12 cellular contexts compared by ENCODE assay signal in genomic region chr2:12127639-12128038, GRCh38.
DNase-seq lines count a peak whose midpoint lies in the region; ATAC-seq and TF ChIP-seq lines count a peak whose summit lies in the region.
"Had no signal": no experiment of that assay in that cellular context is flagged by ENCODE, and none has a peak within 500 bp of the region (broad histone marks: within the 10 kb centered on the region; RNA-seq: fewer than 3 reads in every experiment).

No MANE protein-coding gene starts in this region.

- no peak for DNase-seq in activated CD4-positive, alpha-beta T cell treated with anti-CD3 and anti-CD28 coated beads for 36 hours
- DNase-seq in activated CD4-positive, alpha-beta T cell treated with anti-CD3 and anti-CD28 coated beads, Interleukin-2, amount 50 U/mL, for 1 hour = no peak
- DNase-seq in spleen (no peak), anterior cingulate cortex (lab: John Stamatoyannopoulos, UW) (no peak), T-helper 9 cell (no peak)
- DNase-seq: 8988T, aorta had no signal

- H3K36me3 ChIP-seq in spleen = no peaks in the 10 kb centered on the region
- H3K36me3 ChIP-seq: tibial nerve had no signal

- H3K27ac ChIP-seq in spleen = peak overlapping the region in 7 of 8 donors; percentile 43 to 82 (median 61)
- H3K27ac ChIP-seq: tibial nerve had no signal

- no peaks in the 10 kb centered on the region for H3K36me3 Mint-ChIP-seq in activated CD4-positive, alpha-beta T cell treated with anti-CD3 and anti-CD28 coated beads for 36 hours (ENCODE audit: low read depth)
- H3K36me3 Mint-ChIP-seq in activated T-helper 17 cell treated with anti-CD3 and anti-CD28 coated beads, Interleukin-2, amount 50 U/mL, for 72 hours (ENCODE audit: low read depth) = no peaks in the 10 kb centered on the region

- 24 to 30% (median 28%) methylated on average over 2 of the region's 2 CpGs for WGBS in spleen, 5 donors

- no peaks in the 10 kb centered on the region for H3K9me3 Mint-ChIP-seq in activated CD4-positive, alpha-beta T cell treated with anti-CD3 and anti-CD28 coated beads for 36 hours (ENCODE audit: low read depth)
- no peaks in the 10 kb centered on the region for H3K9me3 Mint-ChIP-seq in activated T-helper 17 cell treated with anti-CD3 and anti-CD28 coated beads, Interleukin-2, amount 50 U/mL, for 72 hours

- H3K4me3 ChIP-seq in spleen = peak overlapping the region in 1 of 8 donors; percentile 23
- H3K4me3 ChIP-seq: tibial nerve had no signal

- no peak for TF ChIP-seq CTCF in spleen (IDR thresholded peaks at IDR 0.05 in 8 of 11, conservative IDR thresholded peaks at IDR 0.05 in 3 of 11)

- H3K27me3 Mint-ChIP-seq in activated CD4-positive, alpha-beta T cell treated with anti-CD3 and anti-CD28 coated beads for 36 hours = no peaks in the 10 kb centered on the region
- H3K27me3 Mint-ChIP-seq in activated T-helper 17 cell treated with anti-CD3 and anti-CD28 coated beads, Interleukin-2, amount 50 U/mL, for 72 hours = no peaks in the 10 kb centered on the region

- no peak overlapping the region for H3K4me3 Mint-ChIP-seq in activated CD4-positive, alpha-beta T cell treated with anti-CD3 and anti-CD28 coated beads for 36 hours
- H3K4me3 Mint-ChIP-seq in activated T-helper 17 cell treated with anti-CD3 and anti-CD28 coated beads, Interleukin-2, amount 50 U/mL, for 72 hours = no peak overlapping the region
- H3K4me3 Mint-ChIP-seq: neural crest cell had no signal

- TF ChIP-seq POLR2A in spleen (IDR thresholded peaks at IDR 0.05) = no peak

- intact Hi-C loops in activated CD4-positive, alpha-beta T cell treated with anti-CD3 and anti-CD28 coated beads for 36 hours (cut with DNase I, micrococcal nuclease) = loop anchor here in 1 of 2 experiments (5.0 kb wide), 1 partner anchor 880 kb away; no protein-coding TSS in a partner anchor
- intact Hi-C loops in spleen (cut with DNase I; ENCODE audit: low total_unique reads) = no loop called here

- ATAC-seq in activated CD4-positive, alpha-beta T cell treated with anti-CD3 and anti-CD28 coated beads for 36 hours = peak; percentile 92
- ATAC-seq in HG02885 (IDR thresholded peaks at IDR 0.05; ENCODE audit: poor library complexity, unreplicated experiment) (peak; percentile 62), GM21786 (IDR thresholded peaks at IDR 0.05; ENCODE audit: unreplicated experiment) (no peak)
- ATAC-seq in activated T-helper 17 cell treated with anti-CD3 and anti-CD28 coated beads, Interleukin-2, amount 50 U/mL, for 72 hours (replicated peaks) = peak; percentile 78

- peaks cover 0 to 7% (median 4%) of the 10 kb centered on the region in 8 donors for H3K9me3 ChIP-seq in spleen

- peaks cover 2% of the 10 kb centered on the region for H3K4me1 Mint-ChIP-seq in activated CD4-positive, alpha-beta T cell treated with anti-CD3 and anti-CD28 coated beads for 36 hours
- peaks cover 3% of the 10 kb centered on the region for H3K4me1 Mint-ChIP-seq in activated T-helper 17 cell treated with anti-CD3 and anti-CD28 coated beads, Interleukin-2, amount 50 U/mL, for 72 hours
- H3K4me1 Mint-ChIP-seq: neural crest cell had no signal

- H3K4me1 ChIP-seq in spleen = peaks cover 0 to 43% (median 18%) of the 10 kb centered on the region in 6 donors

- POLR2A ChIA-PET in activated CD4-positive, alpha-beta T cell treated with anti-CD3 and anti-CD28 coated beads for 36 hours (lab: Charles Lee) = no interaction called here

- CTCF ChIA-PET in activated CD4-positive, alpha-beta T cell treated with anti-CD3 and anti-CD28 coated beads for 36 hours (lab: Charles Lee) = interaction anchor here (0.7 kb wide), 2 partner anchors 10 to 17 kb away, joined by 3 to 5 read pairs; no protein-coding TSS in a partner anchor

- H3K27ac Mint-ChIP-seq in activated CD4-positive, alpha-beta T cell treated with anti-CD3 and anti-CD28 coated beads for 36 hours = peak overlapping the region; percentile 75
- H3K27ac Mint-ChIP-seq in activated T-helper 17 cell treated with anti-CD3 and anti-CD28 coated beads, Interleukin-2, amount 50 U/mL, for 72 hours = peak overlapping the region; percentile 67

- H3K27me3 ChIP-seq in spleen (replicated peaks in 1 of 7) = no peaks in the 10 kb centered on the region
- H3K27me3 ChIP-seq: tibial nerve had no signal
